Comparison of ENCODE assay signal across 17 cellular contexts in genomic region chr12:69546693-69547438, GRCh38. TPM values are rescaled to one million over a fixed set of nuclear protein-coding genes. Genes with fewer than 3 reads are reported as not detected.
DNase-seq lines count a peak whose midpoint lies in the region; ATAC-seq and TF ChIP-seq lines count a peak whose summit lies in the region.
"Had no signal": no experiment of that assay in that cellular context is flagged by ENCODE, and none has a peak within 500 bp of the region (broad histone marks: within the 10 kb centered on the region; RNA-seq: fewer than 3 reads in every experiment).

No MANE protein-coding gene starts in this region.

- no peaks in the 10 kb centered on the region for H3K27me3 Mint-ChIP-seq in activated T-cell treated with anti-CD3 and anti-CD28 coated beads, Interleukin-2, amount 50 U/mL, for 72 hours (ENCODE audit: low read depth)
- H3K27me3 Mint-ChIP-seq in stimulated activated naive CD8-positive, alpha-beta T cell treated with anti-CD3 and anti-CD28 coated beads, Interleukin-15, amount 100 ng/mL, for 72 hours = no peaks in the 10 kb centered on the region
- H3K27me3 Mint-ChIP-seq: dendritic cell treated with granulocyte-macrophage colony-stimulating factor and Interleukin-4, amounts not matched to agents 40 ng/mL and 50 ng/mL, for 4 days; naive thymus-derived CD4-positive, alpha-beta T cell; type B pancreatic cell had no signal

- TF ChIP-seq CTCF in mucosa of descending colon (IDR thresholded peaks at IDR 0.05) = no peak

- H3K4me1 Mint-ChIP-seq in activated T-cell treated with anti-CD3 and anti-CD28 coated beads, Interleukin-2, amount 50 U/mL, for 72 hours (ENCODE audit: low read depth) = peaks cover 14% of the 10 kb centered on the region
- H3K4me1 Mint-ChIP-seq in stimulated activated naive CD8-positive, alpha-beta T cell treated with anti-CD3 and anti-CD28 coated beads, Interleukin-15, amount 100 ng/mL, for 72 hours = no peaks in the 10 kb centered on the region

- H3K9me3 Mint-ChIP-seq in activated T-cell treated with anti-CD3 and anti-CD28 coated beads, Interleukin-2, amount 50 U/mL, for 72 hours = peaks cover 7 to 9% of the 10 kb centered on the region in 2 donors
- peaks cover 7 to 10% of the 10 kb centered on the region in 2 donors for H3K9me3 Mint-ChIP-seq in stimulated activated naive CD8-positive, alpha-beta T cell treated with anti-CD3 and anti-CD28 coated beads, Interleukin-15, amount 100 ng/mL, for 72 hours

- no peak overlapping the region for H3K4me3 Mint-ChIP-seq in activated T-cell treated with anti-CD3 and anti-CD28 coated beads, Interleukin-2, amount 50 U/mL, for 72 hours
- H3K4me3 Mint-ChIP-seq in stimulated activated naive CD8-positive, alpha-beta T cell treated with anti-CD3 and anti-CD28 coated beads, Interleukin-15, amount 100 ng/mL, for 72 hours = no peak overlapping the region
- H3K4me3 Mint-ChIP-seq: activated T-helper 1 cell treated with anti-CD3 and anti-CD28 coated beads, Interleukin-12 subunit alpha, Interleukin-12 subunit beta, Interleukin-2, Interleukin-4 antibody, amounts not matched to agents 30 ng/mL and 10 ng/mL and 1 ng/mL, durations not matched to agents 14 hours and 24 hours and 36 hours; dendritic cell treated with granulocyte-macrophage colony-stimulating factor and Interleukin-4, amounts not matched to agents 40 ng/mL and 50 ng/mL, for 4 days; naive thymus-derived CD4-positive, alpha-beta T cell; type B pancreatic cell had no signal

- no peaks in the 10 kb centered on the region for H3K36me3 ChIP-seq in mucosa of descending colon (ENCODE audit: low read depth)
- H3K36me3 ChIP-seq in HAP-1 (replicated peaks) = no peaks in the 10 kb centered on the region

- no peaks in the 10 kb centered on the region for H3K9me3 ChIP-seq in mucosa of descending colon
- no peaks in the 10 kb centered on the region for H3K9me3 ChIP-seq in HAP-1
- H3K9me3 ChIP-seq: psoas muscle had no signal

- intact Hi-C loops in mucosa of descending colon (cut with DNase I, micrococcal nuclease) = no loop called here

- H3K27me3 ChIP-seq in HAP-1 (ENCODE audit: low read depth) = no peaks in the 10 kb centered on the region
- H3K27me3 ChIP-seq: hepatocyte had no signal

- H3K36me3 Mint-ChIP-seq in activated T-cell treated with anti-CD3 and anti-CD28 coated beads, Interleukin-2, amount 50 U/mL, for 72 hours (ENCODE audit: insufficient read depth in 2 of 2) = peaks cover 8 to 16% of the 10 kb centered on the region in 2 donors

- in situ Hi-C loops in HAP-1 (cut with MboI; ENCODE audit: low sequenced_read_pairs) = no loop called here

- no peak overlapping the region for H3K4me3 ChIP-seq in mucosa of descending colon
- H3K4me3 ChIP-seq in HAP-1 = no peak overlapping the region
- H3K4me3 ChIP-seq: hepatocyte, PC-9, psoas muscle had no signal

- peak; percentile 92 to 97 for ATAC-seq in activated T-cell treated with anti-CD3 and anti-CD28 coated beads, Interleukin-2, amount 50 U/mL, for 72 hours (replicated peaks in 1 of 2)
- peak; percentile 79 for ATAC-seq in GM21737 (IDR thresholded peaks at IDR 0.05; ENCODE audit: unreplicated experiment)
- ATAC-seq in HG03135 (IDR thresholded peaks at IDR 0.05; ENCODE audit: unreplicated experiment) = peak; percentile 87
- ATAC-seq in stimulated activated naive CD8-positive, alpha-beta T cell treated with anti-CD3 and anti-CD28 coated beads, Interleukin-15, amount 100 ng/mL, for 72 hours = peak; percentile 76
- ATAC-seq in mucosa of descending colon = no peak
- no peak for ATAC-seq in GM21576 (IDR thresholded peaks at IDR 0.05; ENCODE audit: unreplicated experiment)
- ATAC-seq: naive thymus-derived CD4-positive, alpha-beta T cell; psoas muscle had no signal

- H3K4me1 ChIP-seq in mucosa of descending colon (ENCODE audit: low read depth) (no peaks in the 10 kb centered on the region), HAP-1 (peaks cover 7% of the 10 kb centered on the region; the same call in 1 of the 2 replicates)
- H3K4me1 ChIP-seq: psoas muscle had no signal

- H3K27ac Mint-ChIP-seq in activated T-cell treated with anti-CD3 and anti-CD28 coated beads, Interleukin-2, amount 50 U/mL, for 72 hours = no peak overlapping the region
- no peak overlapping the region for H3K27ac Mint-ChIP-seq in stimulated activated naive CD8-positive, alpha-beta T cell treated with anti-CD3 and anti-CD28 coated beads, Interleukin-15, amount 100 ng/mL, for 72 hours
- H3K27ac Mint-ChIP-seq: activated T-helper 1 cell treated with anti-CD3 and anti-CD28 coated beads, Interleukin-12 subunit alpha, Interleukin-12 subunit beta, Interleukin-2, Interleukin-4 antibody, amounts not matched to agents 30 ng/mL and 10 ng/mL and 1 ng/mL, durations not matched to agents 14 hours and 24 hours and 36 hours; dendritic cell treated with granulocyte-macrophage colony-stimulating factor and Interleukin-4, amounts not matched to agents 40 ng/mL and 50 ng/mL, for 4 days; type B pancreatic cell had no signal

- peak; percentile 6 to 11 for DNase-seq in activated T-cell treated with anti-CD3 and anti-CD28 coated beads, Interleukin-2, amount 50 U/mL, for 72 hours
- DNase-seq in activated T-cell treated with anti-CD3 and anti-CD28 coated beads, Interleukin-2, amount 50 U/mL, for 1 hour = no peak
- DNase-seq in stimulated activated naive CD8-positive, alpha-beta T cell treated with anti-CD3 and anti-CD28 coated beads, Interleukin-15, amount 100 ng/mL, for 72 hours = no peak
- DNase-seq in mucosa of descending colon (no peak), HAP-1 (ENCODE audit: low spot score in 2 of 2) (no peak)
- DNase-seq: activated CD4-positive, CD25-positive, alpha-beta regulatory T cell treated with anti-CD3 and anti-CD28 coated beads, Interleukin-2, amount 50 U/mL, for 72 hours; KG1; naive thymus-derived CD4-positive, alpha-beta T cell; PC-9; psoas muscle had no signal

RNA-seq across cellular contexts. Expression of gene CCT2, which starts 38.4 kb away (rescaled TPM):
- total RNA-seq in activated T-cell treated with anti-CD3 and anti-CD28 coated beads, Interleukin-2, amount 50 U/mL, for 72 hours = 100 to 1,000 TPM; 162 to 191 TPM
- 100 to 1,000 TPM in 2 of 3 donors, 10 to 100 TPM in 1; 85.0 to 106 (median 103) TPM for total RNA-seq in mucosa of descending colon

Comparison
In these comparisons a context has a peak if more than half of its experiments do, and no peak if none do; other contexts are left out.
1. DNase-seq: peak in activated T-cell treated with anti-CD3 and anti-CD28 coated beads, Interleukin-2, amount 50 U/mL, for 72 hours (2 of 2); none in activated T-cell treated with anti-CD3 and anti-CD28 coated beads, Interleukin-2, amount 50 U/mL, for 1 hour (single experiment), stimulated activated naive CD8-positive, alpha-beta T cell treated with anti-CD3 and anti-CD28 coated beads, Interleukin-15, amount 100 ng/mL, for 72 hours (0 of 2), mucosa of descending colon (0 of 3) and HAP-1 (0 of 2).
2. ATAC-seq: peak in activated T-cell treated with anti-CD3 and anti-CD28 coated beads, Interleukin-2, amount 50 U/mL, for 72 hours (2 of 2), GM21737 (single experiment), HG03135 (single experiment) and stimulated activated naive CD8-positive, alpha-beta T cell treated with anti-CD3 and anti-CD28 coated beads, Interleukin-15, amount 100 ng/mL, for 72 hours (single experiment); none in mucosa of descending colon (single experiment) and GM21576 (single experiment).